ENCODE assay signal across 8 cellular contexts in the genomic region with DNA sequence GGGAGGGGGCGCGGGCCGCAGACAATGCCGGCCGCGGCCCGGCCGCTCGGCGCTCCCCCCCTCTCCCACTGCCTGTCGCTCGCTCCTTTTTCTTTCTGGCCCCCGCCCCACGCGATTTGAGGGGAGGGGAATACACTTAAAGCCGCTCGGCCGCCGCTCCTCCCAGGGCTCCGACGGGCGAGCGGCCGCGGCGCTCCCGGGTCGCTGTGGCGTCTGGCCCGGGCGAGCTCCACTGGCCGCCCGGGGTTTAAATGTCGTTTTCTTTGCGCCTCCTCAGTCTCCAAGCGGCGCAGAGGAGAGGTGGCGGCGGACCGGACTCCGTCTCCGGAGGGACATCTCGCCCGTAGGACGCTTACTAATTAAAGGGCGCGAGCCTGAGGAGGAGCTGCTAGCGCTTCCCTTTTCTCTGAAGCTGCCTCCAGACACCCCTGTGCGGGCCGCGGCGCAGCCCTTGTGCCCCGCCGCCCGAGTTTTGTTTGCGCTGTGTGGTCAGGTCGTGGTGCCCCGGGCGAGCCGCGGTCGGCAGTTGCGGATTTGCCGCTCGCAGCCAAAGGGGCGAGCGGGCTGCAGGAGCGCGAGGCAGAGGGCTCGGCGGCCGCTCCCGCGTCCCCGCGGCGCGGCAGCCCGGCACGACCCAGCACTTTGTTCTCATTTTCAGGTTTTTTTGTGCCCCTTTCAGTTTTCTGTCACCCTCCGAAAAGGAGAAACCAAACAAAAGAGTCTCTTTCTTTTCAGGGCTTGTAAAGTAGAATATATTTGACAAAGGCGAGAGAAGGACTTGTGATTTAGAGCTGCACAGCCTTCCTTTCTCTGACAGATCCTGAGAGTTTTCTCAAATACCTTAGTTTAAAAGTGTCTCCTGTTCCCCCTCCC. TPM values are rescaled to one million over a fixed set of nuclear protein-coding genes. Genes with fewer than 3 reads are reported as not detected.
DNase-seq lines count a peak whose midpoint lies in the region; ATAC-seq and TF ChIP-seq lines count a peak whose summit lies in the region.

No MANE protein-coding gene starts in this region.

- H3K27me3 ChIP-seq in kidney epithelial cell (ENCODE audit: control insufficient read depth, insufficient read depth, low read length): no peaks in the 10 kb centered on the region

- peak overlapping the region; percentile 92 for H3K4me3 Mint-ChIP-seq in HFFc6
- H3K4me3 Mint-ChIP-seq in central memory CD8-positive, alpha-beta T cell: peak overlapping the region; percentile 97

- ATAC-seq in central memory CD8-positive, alpha-beta T cell (replicated peaks; ENCODE audit: extremely low read depth, poor library complexity, severe bottlenecking): no peak
- no peak for ATAC-seq in HG03378 (IDR thresholded peaks at IDR 0.05; ENCODE audit: unreplicated experiment)

- H3K36me3 Mint-ChIP-seq in HFFc6 (ENCODE audit: low read depth): peaks cover 22% of the 10 kb centered on the region
- peaks cover 30% of the 10 kb centered on the region for H3K36me3 Mint-ChIP-seq in central memory CD8-positive, alpha-beta T cell (ENCODE audit: insufficient read depth)

- TF ChIP-seq CTCF in HFFc6 (IDR thresholded peaks at IDR 0.05) (no peak), kidney epithelial cell (IDR thresholded peaks at IDR 0.05; ENCODE audit: insufficient read depth, low read length, poor library complexity, severe bottlenecking) (no peak)

- H3K4me3 ChIP-seq in kidney epithelial cell (ENCODE audit: low read depth, low read length): peak overlapping the region; percentile 95

- peak in 8 of 14 donors; percentile 34 to 78 (median 58) for DNase-seq in C1 segment of cervical spinal cord (lab: John Stamatoyannopoulos, UW)
- no peak for DNase-seq in HFFc6
- DNase-seq in T-helper 2 cell: peak in 3 of 5 experiments; percentile 11 to 31 (median 20)
- DNase-seq in central memory CD8-positive, alpha-beta T cell (ENCODE audit: low spot score in 2 of 2): no peak
- DNase-seq in kidney epithelial cell (ENCODE audit: low read depth): no peak
- peak in 2 of 3 donors; percentile 2 to 4 for DNase-seq in stimulated activated CD4-positive, alpha-beta T cell treated with anti-CD3 and anti-CD28 coated beads, TNF-alpha, amount 100 ng/mL, for 1 hour (ENCODE audit: low read depth in 3 of 3, low spot score in 1 of 3)
- DNase-seq in occipital lobe (lab: John Stamatoyannopoulos, UW): no peak

- peaks cover 1% of the 10 kb centered on the region; the same call in 1 of the 2 replicates for H3K27me3 Mint-ChIP-seq in HFFc6 (ENCODE audit: insufficient read depth)
- H3K27me3 Mint-ChIP-seq in central memory CD8-positive, alpha-beta T cell: no peaks in the 10 kb centered on the region

- no peaks in the 10 kb centered on the region for H3K9me3 Mint-ChIP-seq in HFFc6
- H3K9me3 Mint-ChIP-seq in central memory CD8-positive, alpha-beta T cell: no peaks in the 10 kb centered on the region

- no peaks in the 10 kb centered on the region for H3K36me3 ChIP-seq in kidney epithelial cell (ENCODE audit: control insufficient read depth, insufficient read depth, low read length)

- H3K4me1 Mint-ChIP-seq in HFFc6 (ENCODE audit: low read depth): peaks cover 51% of the 10 kb centered on the region
- H3K4me1 Mint-ChIP-seq in central memory CD8-positive, alpha-beta T cell: peaks cover 70% of the 10 kb centered on the region

- H3K27ac Mint-ChIP-seq in HFFc6: peak overlapping the region; percentile 61
- peak overlapping the region; percentile 98 for H3K27ac Mint-ChIP-seq in central memory CD8-positive, alpha-beta T cell (ENCODE audit: low read depth)

RNA-seq across cellular contexts. Expression of a gene that starts 1.5 kb away (rescaled TPM):
- total RNA-seq in HFFc6 (2021; fragmentation: NEBNext Ultra II Directional; extraction: Animal tissue kit (Norgen Biotek cat#: 25700)): 10 to 100 TPM in 5 of 6 experiments, 1 to 10 TPM in 1; 9.7 to 13.5 (median 11.7) TPM
- total RNA-seq in kidney epithelial cell (18.5 and 22.5 TPM in 2 replicates), occipital lobe (57.4 TPM)

Comparison
In these comparisons a context has a peak if more than half of its experiments do, and no peak if none do; other contexts are left out.
1. DNase-seq: peak in C1 segment of cervical spinal cord (8 of 14), T-helper 2 cell (3 of 5) and stimulated activated CD4-positive, alpha-beta T cell treated with anti-CD3 and anti-CD28 coated beads, TNF-alpha, amount 100 ng/mL, for 1 hour (2 of 3); none in HFFc6 (single experiment), central memory CD8-positive, alpha-beta T cell (0 of 2), kidney epithelial cell (single experiment) and occipital lobe (single experiment).